In the genomic region with DNA sequence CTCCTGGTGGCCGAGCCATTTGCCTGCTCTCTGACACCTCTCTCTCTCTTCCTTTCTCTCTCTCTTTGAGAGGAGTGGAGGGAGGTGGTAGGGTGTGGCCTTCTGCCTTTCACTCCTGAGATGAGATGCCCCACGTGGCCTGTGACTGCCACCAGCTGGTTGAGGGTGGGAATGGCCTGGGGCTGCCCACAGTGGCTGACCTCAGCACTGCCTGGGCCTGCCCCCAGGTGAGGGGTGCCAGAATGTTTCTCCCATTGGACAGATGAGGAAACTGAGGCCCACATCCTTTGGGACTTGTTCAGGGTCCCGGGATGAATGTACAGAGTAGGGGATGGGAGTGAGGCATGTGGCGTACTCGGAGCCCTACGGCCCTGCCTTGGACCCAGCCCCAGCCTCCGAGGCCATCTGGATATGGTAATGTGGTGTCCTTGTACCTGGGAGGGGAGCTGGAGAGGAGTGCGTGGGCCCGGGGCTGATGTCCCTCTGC, we compare ENCODE assay signal across 1 cellular context.
TF ChIP-seq lines count a peak whose summit lies in the region.

No MANE protein-coding gene starts in this region.

TF ChIP-seq in HEK293, 187 proteins besides CTCF, POLR2A, EP300 and RAD21 (continued from another document):
- TF ChIP-seq PRDM1 (tag by site-specific recombination; IDR thresholded peaks at IDR 0.05) = peak; percentile 44; the same call in 1 of the 2 replicates
- TF ChIP-seq, protein P1, sequence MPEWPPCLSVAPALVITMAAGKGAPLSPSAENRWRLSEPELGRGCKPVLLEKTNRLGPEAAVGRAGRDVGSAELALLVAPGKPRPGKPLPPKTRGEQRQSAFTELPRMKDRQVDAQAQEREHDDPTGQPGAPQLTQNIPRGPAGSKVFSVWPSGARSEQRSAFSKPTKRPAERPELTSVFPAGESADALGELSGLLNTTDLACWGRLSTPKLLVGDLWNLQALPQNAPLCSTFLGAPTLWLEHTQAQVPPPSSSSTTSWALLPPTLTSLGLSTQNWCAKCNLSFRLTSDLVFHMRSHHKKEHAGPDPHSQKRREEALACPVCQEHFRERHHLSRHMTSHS (tag by site-specific recombination; IDR thresholded peaks at IDR 0.05) = no peak
- TF ChIP-seq, protein P2, sequence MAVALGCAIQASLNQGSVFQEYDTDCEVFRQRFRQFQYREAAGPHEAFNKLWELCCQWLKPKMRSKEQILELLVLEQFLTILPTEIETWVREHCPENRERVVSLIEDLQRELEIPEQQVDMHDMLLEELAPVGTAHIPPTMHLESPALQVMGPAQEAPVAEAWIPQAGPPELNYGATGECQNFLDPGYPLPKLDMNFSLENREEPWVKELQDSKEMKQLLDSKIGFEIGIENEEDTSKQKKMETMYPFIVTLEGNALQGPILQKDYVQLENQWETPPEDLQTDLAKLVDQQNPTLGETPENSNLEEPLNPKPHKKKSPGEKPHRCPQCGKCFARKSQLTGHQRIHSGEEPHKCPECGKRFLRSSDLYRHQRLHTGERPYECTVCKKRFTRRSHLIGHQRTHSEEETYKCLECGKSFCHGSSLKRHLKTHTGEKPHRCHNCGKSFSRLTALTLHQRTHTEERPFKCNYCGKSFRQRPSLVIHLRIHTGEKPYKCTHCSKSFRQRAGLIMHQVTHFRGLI (tag by site-specific recombination; IDR thresholded peaks at IDR 0.05) = no peak
- TF ChIP-seq ZNF23 (tag by site-specific recombination; IDR thresholded peaks at IDR 0.05; ENCODE audit: borderline replicate concordance) = no peak
- no peak for TF ChIP-seq ZFP41 (tag by site-specific recombination; IDR thresholded peaks at IDR 0.05; ENCODE audit: borderline replicate concordance)
- TF ChIP-seq ZNF777 (tag by site-specific recombination; IDR thresholded peaks at IDR 0.05; ENCODE audit: borderline replicate concordance) = no peak
- no peak for TF ChIP-seq ZNF416 (tag by site-specific recombination; IDR thresholded peaks at IDR 0.05)
TF ChIP-seq in HEK293: peak in this region for 5.
